Comparison of ENCODE assay signal across 19 cellular contexts in the genomic region with DNA sequence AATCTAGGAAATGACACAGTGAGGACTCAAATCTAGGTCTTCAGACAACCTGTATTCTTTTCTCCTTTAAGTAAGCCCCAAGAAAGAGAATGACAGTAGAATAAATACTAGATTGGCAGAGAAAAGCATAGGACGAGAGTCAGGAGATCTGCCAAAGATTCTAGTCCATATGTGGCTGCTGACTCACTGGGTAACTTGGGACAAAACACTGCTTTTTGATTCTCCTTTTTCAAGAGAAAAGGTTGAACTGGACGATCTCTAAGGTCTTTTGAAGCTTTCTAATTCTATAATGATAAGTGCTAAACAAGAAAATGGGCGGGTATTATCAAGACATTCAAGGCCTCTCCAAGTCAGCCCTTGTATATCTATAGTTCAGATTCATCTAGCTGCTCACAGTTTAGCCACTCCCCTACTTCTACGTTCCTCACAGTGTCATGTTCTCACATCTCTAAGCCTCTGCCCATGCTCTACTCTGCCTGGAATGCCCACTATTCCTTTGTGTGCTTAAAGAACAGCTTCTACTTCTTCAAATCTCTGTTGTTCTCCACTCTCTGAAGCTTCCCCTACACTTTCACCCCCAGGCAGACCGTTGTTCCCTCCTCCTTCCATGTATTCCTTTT. TPM values are rescaled to one million over a fixed set of nuclear protein-coding genes. Genes with fewer than 3 reads are reported as not detected.
DNase-seq lines count a peak whose midpoint lies in the region; ATAC-seq and TF ChIP-seq lines count a peak whose summit lies in the region.
"Had no signal": no experiment of that assay in that cellular context is flagged by ENCODE, and none has a peak within 500 bp of the region (broad histone marks: within the 10 kb centered on the region; RNA-seq: fewer than 3 reads in every experiment).

No MANE protein-coding gene starts in this region.

- no peaks in the 10 kb centered on the region for H3K4me1 ChIP-seq in mesendoderm (ENCODE audit: control insufficient read depth, low read depth, low read length)

- no peaks in the 10 kb centered on the region for H3K27me3 Mint-ChIP-seq in chondrocyte (ENCODE audit: low read depth)
- H3K27me3 Mint-ChIP-seq: activated naive CD8-positive, alpha-beta T cell treated with anti-CD3 and anti-CD28 coated beads, Interleukin-2, amount 50 U/mL, for 24 hours had no signal

- no peak overlapping the region for H3K9ac ChIP-seq in mesendoderm (ENCODE audit: low read length)

- H4K8ac ChIP-seq in mesendoderm (ENCODE audit: low read depth, low read length) = no peak overlapping the region

- H3K27ac ChIP-seq in mesendoderm (ENCODE audit: low read depth, low read length) = no peak overlapping the region
- H3K27ac ChIP-seq: thyroid gland had no signal

- no peak overlapping the region for H3K4ac ChIP-seq in mesendoderm (ENCODE audit: low read depth, low read length)

- H3K4me1 Mint-ChIP-seq in chondrocyte (ENCODE audit: low read depth) = peaks cover 49% of the 10 kb centered on the region

- H4K5ac ChIP-seq in mesendoderm (ENCODE audit: low read length) = no peak overlapping the region

- no peaks in the 10 kb centered on the region for H3K79me1 ChIP-seq in mesendoderm (ENCODE audit: low read length)

- H3K4me3 ChIP-seq in AG10803 (ENCODE audit: low read length) = no peak overlapping the region
- H3K4me3 ChIP-seq in mesendoderm (ENCODE audit: low read length) = no peak overlapping the region
- H3K4me3 ChIP-seq: dorsolateral prefrontal cortex, lung, thyroid gland had no signal

- H3K18ac ChIP-seq in mesendoderm (ENCODE audit: low read length) = no peak overlapping the region

- no peak overlapping the region for H3K56ac ChIP-seq in mesendoderm (ENCODE audit: low read length)

- no peak overlapping the region for H2BK5ac ChIP-seq in mesendoderm (ENCODE audit: low read length)

- H2BK120ac ChIP-seq in mesendoderm (ENCODE audit: low read depth, low read length) = no peak overlapping the region

- H2BK15ac ChIP-seq in mesendoderm (replicated peaks; ENCODE audit: low read depth) = no peak overlapping the region

- peak overlapping the region; percentile 95 for H3K27ac Mint-ChIP-seq in chondrocyte (ENCODE audit: unreplicated experiment)
- H3K27ac Mint-ChIP-seq: activated naive CD8-positive, alpha-beta T cell treated with anti-CD3 and anti-CD28 coated beads, Interleukin-2, amount 50 U/mL, for 24 hours had no signal

- no peak overlapping the region for H3K23ac ChIP-seq in mesendoderm (ENCODE audit: low read length)

- ATAC-seq in GM19452 (IDR thresholded peaks at IDR 0.05; ENCODE audit: unreplicated experiment) = no peak
- no peak for ATAC-seq in GM19467 (IDR thresholded peaks at IDR 0.05; ENCODE audit: unreplicated experiment)
- ATAC-seq: activated naive CD8-positive, alpha-beta T cell treated with anti-CD3 and anti-CD28 coated beads, Interleukin-2, amount 50 U/mL, for 24 hours; right cardiac atrium had no signal

- no peaks in the 10 kb centered on the region for H3K9me3 Mint-ChIP-seq in chondrocyte (ENCODE audit: low read depth)
- H3K9me3 Mint-ChIP-seq: activated naive CD8-positive, alpha-beta T cell treated with anti-CD3 and anti-CD28 coated beads, Interleukin-2, amount 50 U/mL, for 24 hours had no signal

- DNase-seq in AG10803 (ENCODE audit: low read depth) = peak; percentile 50
- DNase-seq in NCI-H446 treated with DMSO at 0.1 percent for 48 hours (lab: John Stamatoyannopoulos, UW) = peak; percentile 65
- DNase-seq in chondrocyte (ENCODE audit: low spot score) = no peak
- DNase-seq in mesendoderm = peak; percentile 32
- no peak for DNase-seq in T-helper 1 cell
- no peak for DNase-seq in HT-29 (ENCODE audit: low spot score)
- DNase-seq: activated naive CD8-positive, alpha-beta T cell treated with anti-CD3 and anti-CD28 coated beads, Interleukin-2, amount 50 U/mL, for 24 hours; AML-193; DMS 273 treated with DMSO at 0.1 percent for 48 hours; dorsolateral prefrontal cortex; foreskin melanocyte; NCI-H2081; NCI-H748 treated with DMSO at 0.1 percent for 48 hours; right cardiac atrium; stimulated activated CD4-positive, alpha-beta T cell treated with anti-CD3 and anti-CD28 coated beads, Interleukin-4, amount 100 ng/mL, for 24 hours; thyroid gland had no signal

- H3K27me3 ChIP-seq in mesendoderm (ENCODE audit: insufficient read depth, low read length, poor library complexity) = no peaks in the 10 kb centered on the region
- H3K27me3 ChIP-seq: dorsolateral prefrontal cortex, thyroid gland had no signal

- no peaks in the 10 kb centered on the region for H3K79me2 ChIP-seq in mesendoderm (ENCODE audit: control insufficient read depth, insufficient read depth, low read length)

- H3K36me3 Mint-ChIP-seq in chondrocyte (ENCODE audit: low read depth) = no peaks in the 10 kb centered on the region

- H3K4me2 ChIP-seq in mesendoderm (ENCODE audit: low read length) = no peak overlapping the region

- TF ChIP-seq CTCF in AG10803 (conservative IDR thresholded peaks at IDR 0.05; ENCODE audit: low read length) (no peak), chondrocyte (IDR thresholded peaks at IDR 0.05) (no peak)

- H2AK5ac ChIP-seq in mesendoderm (ENCODE audit: low read length) = no peak overlapping the region

- peak overlapping the region; percentile 14 for H3K4me3 Mint-ChIP-seq in chondrocyte (ENCODE audit: unreplicated experiment)
- H3K4me3 Mint-ChIP-seq: activated naive CD8-positive, alpha-beta T cell treated with anti-CD3 and anti-CD28 coated beads, Interleukin-2, amount 50 U/mL, for 24 hours had no signal

- no peaks in the 10 kb centered on the region for H3K36me3 ChIP-seq in mesendoderm (ENCODE audit: control insufficient read depth, insufficient read depth, low read length)
- H3K36me3 ChIP-seq: thyroid gland had no signal

- WGBS in mesendoderm (ENCODE audit: extremely low coverage, insufficient coverage, low lambda C conversion rate) = no CpG with 5 or more reads among the region's 5 CpGs

RNA-seq across cellular contexts. Expression of a gene that starts 53.0 kb away (rescaled TPM):
- total RNA-seq in chondrocyte = 3.5 to 4.5 TPM (median 3.5 TPM) in 3 replicates
- polyA plus RNA-seq in mesendoderm (2013, experiment 1 of 2) = 2.8 TPM
- polyA plus RNA-seq in mesendoderm (2013, experiment 2 of 2) = 3.0 TPM
- total RNA-seq in HT-29 (2014; rRNA removed; shearing (Covaris generic)) = 20.9 and 21.5 TPM in 2 replicates

Comparison
In these comparisons a context has a peak if more than half of its experiments do, and no peak if none do; other contexts are left out.
1. DNase-seq: peak in AG10803 (single experiment), NCI-H446 treated with DMSO at 0.1 percent for 48 hours (single experiment) and mesendoderm (single experiment); none in chondrocyte (single experiment), T-helper 1 cell (0 of 5) and HT-29 (single experiment).